Comparison of ENCODE assay signal across 16 cellular contexts in the genomic region with DNA sequence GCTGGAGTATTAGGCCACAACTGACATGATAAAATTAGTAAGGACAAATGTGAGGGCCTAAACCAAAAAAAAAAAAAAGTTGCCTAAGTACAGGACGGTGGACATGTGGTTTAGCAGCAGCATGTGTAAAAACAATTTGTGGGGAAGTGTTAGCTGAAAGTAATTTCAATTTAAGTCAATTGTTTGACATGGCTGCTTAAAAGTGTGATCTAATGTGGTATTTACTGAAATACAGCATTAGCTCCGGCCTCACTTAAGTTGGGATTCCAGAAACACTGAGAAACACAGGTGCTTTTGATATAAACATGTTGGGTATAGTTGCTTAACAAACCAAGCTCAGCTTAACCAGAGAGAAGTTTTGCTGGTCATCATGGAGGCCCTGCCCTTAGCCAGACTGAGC.
DNase-seq lines count a peak whose midpoint lies in the region; FAIRE-seq and TF ChIP-seq lines count a peak whose summit lies in the region.
"Had no signal": no experiment of that assay in that cellular context is flagged by ENCODE, and none has a peak within 500 bp of the region (broad histone marks: within the 10 kb centered on the region; RNA-seq: fewer than 3 reads in every experiment).

No MANE protein-coding gene starts in this region.

- peaks cover 0 to 3% of the 10 kb centered on the region in 2 experiments; a peak in 2 of 4 replicates for H3K79me2 ChIP-seq in H1 (ENCODE audit: control insufficient read depth in 1 of 2, insufficient read depth in 2 of 2, low read length in 2 of 2)

- H3K23ac ChIP-seq in H1 (ENCODE audit: insufficient read length): no peak overlapping the region

- H2BK20ac ChIP-seq in H1 (ENCODE audit: low read length): peak overlapping the region; percentile 34; the same call in 1 of the 2 replicates

- H3K4ac ChIP-seq in H1 (replicated peaks; ENCODE audit: insufficient read length, low read depth, low read length): no peak overlapping the region

- no peaks in the 10 kb centered on the region for H4K20me1 ChIP-seq in H1 (replicated peaks in 1 of 2; ENCODE audit: control insufficient read depth in 1 of 2, insufficient read depth in 2 of 2, low read length in 2 of 2)

- WGBS in H1 (ENCODE audit: extremely low coverage in 1 of 2, insufficient coverage in 1 of 2, insufficient read length in 1 of 2, insufficient replicate concordance in 2 of 2, low coverage in 1 of 2, low lambda C conversion rate in 2 of 2, missing lambda C conversion rate in 1 of 2), 2 experiments: 76% methylated on average over 2 of the region's 2 CpGs; no CpG with 5 or more reads in 1 of the 2 experiments
- WGBS in spleen, 5 donors: 46 to 64% (median 60%) methylated on average over 2 of the region's 2 CpGs

- no peaks in the 10 kb centered on the region for H3K27me3 ChIP-seq in H1 (replicated peaks in 1 of 4; ENCODE audit: control insufficient read depth in 3 of 4, extremely low read depth in 1 of 4, insufficient read depth in 3 of 4, low read length in 3 of 4)
- H3K27me3 ChIP-seq in spleen (replicated peaks in 1 of 7): no peaks in the 10 kb centered on the region
- H3K27me3 ChIP-seq: ascending aorta, dorsolateral prefrontal cortex had no signal

- CTCF ChIA-PET in H1 (lab: Charles Lee; ENCODE audit: partially characterized antibody): interaction anchor here (0.6 to 2.0 kb wide), 7 partner anchors 10 to 1243 kb away, joined by 3 to 12 read pairs (median 4); no protein-coding TSS in a partner anchor

- H3K9me3 Mint-ChIP-seq in activated CD4-positive, alpha-beta T cell treated with anti-CD3 and anti-CD28 coated beads, Interleukin-2, amount 10 ng/mL, durations not matched to agents 24 days and 14 days: peaks cover 11% of the 10 kb centered on the region

- H4K5ac ChIP-seq in H1 (ENCODE audit: insufficient read length, low read depth, low read length): no peak overlapping the region

- peak overlapping the region; percentile 83 for H3K27ac Mint-ChIP-seq in activated CD4-positive, alpha-beta T cell treated with anti-CD3 and anti-CD28 coated beads, Interleukin-2, amount 10 ng/mL, durations not matched to agents 24 days and 14 days

- TF ChIP-seq POLR2A in H1 (IDR thresholded peaks at IDR 0.05; ENCODE audit: control extremely low read depth in 1 of 2, low read depth in 2 of 2, low read length in 2 of 2) (no peak), spleen (IDR thresholded peaks at IDR 0.05) (no peak)

- H3K18ac ChIP-seq in H1 (ENCODE audit: extremely low read depth, low read length): no peak overlapping the region

- intact Hi-C loops in activated CD4-positive, alpha-beta T cell treated with anti-CD3 and anti-CD28 coated beads, Interleukin-2, amount 10 ng/mL, durations not matched to agents 24 days and 14 days (cut with micrococcal nuclease): no loop called here
- intact Hi-C loops in spleen (cut with DNase I; ENCODE audit: low total_unique reads): no loop called here

- H3K4me1 ChIP-seq in H1 (replicated peaks in 1 of 4; ENCODE audit: control insufficient read depth in 3 of 4, insufficient read depth in 4 of 4, low read length in 3 of 4) (peaks cover 2 to 12% (median 7%) of the 10 kb centered on the region in 4 experiments; a peak in 5 of 7 replicates), spleen (peaks cover 18 to 88% (median 57%) of the 10 kb centered on the region in 6 donors)
- H3K4me1 ChIP-seq: ascending aorta had no signal

- peaks cover 78% of the 10 kb centered on the region for H3K4me1 Mint-ChIP-seq in activated CD4-positive, alpha-beta T cell treated with anti-CD3 and anti-CD28 coated beads, Interleukin-2, amount 10 ng/mL, durations not matched to agents 24 days and 14 days

- no peak for TF ChIP-seq EP300 in H1 (IDR thresholded peaks at IDR 0.05; ENCODE audit: borderline replicate concordance in 1 of 2, low read depth in 2 of 2, low read length in 2 of 2)

- no peak for DNase-seq in activated CD4-positive, alpha-beta T cell treated with anti-CD3 and anti-CD28 coated beads, Interleukin-2, amount 10 ng/mL, durations not matched to agents 24 days and 14 days
- DNase-seq in activated CD4-positive, alpha-beta T cell treated with anti-CD3 and anti-CD28 coated beads for 48 hours: no peak
- peak; percentile 16 for DNase-seq in MV-4-11 (lab: John Stamatoyannopoulos, UW)
- no peak for DNase-seq in H1 (ENCODE audit: low read depth in 1 of 2, low spot score in 2 of 2)
- DNase-seq in spleen: no peak
- no peak for DNase-seq in ureter (ENCODE audit: low spot score)
- DNase-seq in activated gamma-delta T cell treated with Interleukin-2 at 50 U/mL for 16 hours: no peak
- DNase-seq in NCI-H748 (lab: John Stamatoyannopoulos, UW; ENCODE audit: unreplicated experiment): no peak
- DNase-seq: dorsolateral prefrontal cortex; mucosa of descending colon; NCI-H2081; NK-92 treated with Interleukin-12 subunit alpha and Interleukin-12 subunit beta, amount 100 ng/mL, for 24 hours; SIG-M5; stimulated activated CD4-positive, alpha-beta T cell treated with anti-CD3 and anti-CD28 coated beads, Interleukin-4, amount 100 ng/mL, for 4 hours had no signal

- 0 out of 2 replicates have a peak overlapping the region, but pooled peaks have one; percentile 39 for H2AK5ac ChIP-seq in H1 (ENCODE audit: low read depth, low read length)

- no peak overlapping the region for H3K4me2 ChIP-seq in H1 (ENCODE audit: insufficient read depth in 1 of 2, low read depth in 2 of 2, low read length in 2 of 2)

- H2BK12ac ChIP-seq in H1 (ENCODE audit: low read depth, low read length): no peak overlapping the region

- H2BK120ac ChIP-seq in H1 (replicated peaks; ENCODE audit: low read depth, low read length): peak overlapping the region; percentile 48

- H4K91ac ChIP-seq in H1 (replicated peaks; ENCODE audit: insufficient read length, low read length): no peak overlapping the region

- H3K36me3 ChIP-seq in H1 (ENCODE audit: control insufficient read depth in 2 of 4, insufficient read depth in 4 of 4, low read length in 3 of 4) (no peaks in the 10 kb centered on the region), spleen (peaks cover 0 to 5% (median 0%) of the 10 kb centered on the region in 6 donors)
- H3K36me3 ChIP-seq: ascending aorta had no signal

- no peak for FAIRE-seq in H1 (lab: Jason Lieb, UNC)
- FAIRE-seq: A204.1 had no signal

- POLR2A ChIA-PET in H1 (lab: Charles Lee; ENCODE audit: partially characterized antibody): interaction anchor here (0.6 to 1.2 kb wide), 4 partner anchors 9 to 219 kb away, joined by 3 read pairs; no protein-coding TSS in a partner anchor

- peaks cover 60% of the 10 kb centered on the region for H3K36me3 Mint-ChIP-seq in activated CD4-positive, alpha-beta T cell treated with anti-CD3 and anti-CD28 coated beads, Interleukin-2, amount 10 ng/mL, durations not matched to agents 24 days and 14 days (ENCODE audit: low read depth)

- no peak overlapping the region for H2BK5ac ChIP-seq in H1 (ENCODE audit: low read depth, low read length)

- TF ChIP-seq RAD21 in H1 (IDR thresholded peaks at IDR 0.05 in 1 of 2, conservative IDR thresholded peaks at IDR 0.05 in 1 of 2; ENCODE audit: low read depth in 2 of 2, low read length in 2 of 2): no peak

- H3K56ac ChIP-seq in H1 (replicated peaks; ENCODE audit: insufficient read length, low read depth, low read length): no peak overlapping the region

- peaks cover 2% of the 10 kb centered on the region; the same call in 1 of the 2 replicates for H3K23me2 ChIP-seq in H1 (ENCODE audit: low read depth, low read length)

- H3K27me3 Mint-ChIP-seq in activated CD4-positive, alpha-beta T cell treated with anti-CD3 and anti-CD28 coated beads, Interleukin-2, amount 10 ng/mL, durations not matched to agents 24 days and 14 days: no peaks in the 10 kb centered on the region

- H3K4me3 Mint-ChIP-seq in activated CD4-positive, alpha-beta T cell treated with anti-CD3 and anti-CD28 coated beads, Interleukin-2, amount 10 ng/mL, durations not matched to agents 24 days and 14 days: peak overlapping the region; percentile 50

- H3K79me1 ChIP-seq in H1 (ENCODE audit: low read depth, low read length): no peaks in the 10 kb centered on the region; the same call in 1 of the 2 replicates

- H2BK15ac ChIP-seq in H1 (ENCODE audit: low read length): no peak overlapping the region

- no peak overlapping the region for H4K8ac ChIP-seq in H1 (ENCODE audit: extremely low read depth, insufficient read depth, low read length)

- no peak overlapping the region for H3K14ac ChIP-seq in H1 (ENCODE audit: insufficient read length)

- H3K4me3 ChIP-seq in H1 (ENCODE audit: extremely low read depth in 1 of 4, insufficient read depth in 2 of 4, low read depth in 3 of 4, low read length in 4 of 4) (no peak overlapping the region), spleen (peak overlapping the region in 1 of 8 donors; percentile 68)
- H3K4me3 ChIP-seq: ascending aorta, dorsolateral prefrontal cortex, mucosa of descending colon had no signal

- no peak overlapping the region for H2AFZ ChIP-seq in H1 (ENCODE audit: low read length)

- H3K9me3 ChIP-seq in H1 (ENCODE audit: insufficient read depth in 2 of 2, low read depth in 1 of 2, low read length in 1 of 2) (no peaks in the 10 kb centered on the region), spleen (no peaks in the 10 kb centered on the region)
- H3K9me3 ChIP-seq: ascending aorta, mucosa of descending colon had no signal

- H3K9ac ChIP-seq in H1 (replicated peaks in 1 of 4; ENCODE audit: extremely low read depth in 1 of 4, low read depth in 3 of 4, low read length in 3 of 4): no peak overlapping the region

- H3K27ac ChIP-seq in H1 (ENCODE audit: low read depth, low read length) (no peak overlapping the region), spleen (peak overlapping the region; percentile 30 to 92 (median 82))

- no peak for TF ChIP-seq CTCF in H1 (IDR thresholded peaks at IDR 0.05; ENCODE audit: control extremely low read depth in 1 of 3, insufficient read depth in 1 of 3, low read depth in 1 of 3, low read length in 3 of 3)
- no peak for TF ChIP-seq CTCF in spleen (IDR thresholded peaks at IDR 0.05 in 8 of 11, conservative IDR thresholded peaks at IDR 0.05 in 3 of 11)

TF ChIP-seq in H1, 55 proteins besides CTCF, POLR2A, EP300 and RAD21:
- TF ChIP-seq RNF2 (IDR thresholded peaks at IDR 0.05; ENCODE audit: borderline replicate concordance, low read depth, low read length, missing control alignments, poor library complexity, severe bottlenecking): no peak
- no peak for TF ChIP-seq USF2 (IDR thresholded peaks at IDR 0.05; ENCODE audit: low read length)
